In genomic region chr1:154206212-154206611, GRCh38 we compare ENCODE assay signal across 11 cellular contexts. TPM values are rescaled to one million over a fixed set of nuclear protein-coding genes. Genes with fewer than 3 reads are reported as not detected.
DNase-seq lines count a peak whose midpoint lies in the region; ATAC-seq and TF ChIP-seq lines count a peak whose summit lies in the region.
"Had no signal": no experiment of that assay in that cellular context is flagged by ENCODE, and none has a peak within 500 bp of the region (broad histone marks: within the 10 kb centered on the region; RNA-seq: fewer than 3 reads in every experiment).

Gene CFAP141 (minus strand): TSS chr1:154206333. CDS start chr1:154206307, 26 bp downstream.

- H3K36me3 Mint-ChIP-seq in activated naive CD8-positive, alpha-beta T cell: peaks cover 5% of the 10 kb centered on the region
- peaks cover 0 to 55% (median 12%) of the 10 kb centered on the region in 3 donors for H3K36me3 Mint-ChIP-seq in naive thymus-derived CD8-positive, alpha-beta T cell

- TF ChIP-seq RAD21 in SK-N-SH (IDR thresholded peaks at IDR 0.05; ENCODE audit: low read length): no peak

- no peak within 1 kb of the TSS for H3K4me2 ChIP-seq in SK-N-SH

- H3K9me2 ChIP-seq in SK-N-SH: no peaks in the 10 kb centered on the region

- H4K20me1 ChIP-seq in SK-N-SH (ENCODE audit: insufficient read depth): no peaks in the 10 kb centered on the region

- 70% methylated on average over 1 of the region's 1 CpG for WGBS in SK-N-SH (ENCODE audit: low lambda C conversion rate)

- H3K27ac Mint-ChIP-seq in activated naive CD8-positive, alpha-beta T cell: peak within 1 kb of the TSS; percentile 93
- peak within 1 kb of the TSS in 9 of 10 donors; percentile 31 to 90 (median 80) for H3K27ac Mint-ChIP-seq in naive thymus-derived CD8-positive, alpha-beta T cell

- H3K79me2 ChIP-seq in SK-N-SH (ENCODE audit: insufficient read depth): no peaks in the 10 kb centered on the region

- H3K4me1 ChIP-seq in SK-N-SH (ENCODE audit: control insufficient read depth in 1 of 2, insufficient read depth in 2 of 2, low read depth in 1 of 2, low read length in 1 of 2): no peaks in the 10 kb centered on the region
- H3K4me1 ChIP-seq: adrenal gland had no signal

- POLR2A ChIA-PET in SK-N-SH (lab: Yijun Ruan, JAX): no interaction called here
- POLR2A ChIA-PET in naive thymus-derived CD8-positive, alpha-beta T cell (lab: Charles Lee): no interaction called here

- TF ChIP-seq EP300 in SK-N-SH (IDR thresholded peaks at IDR 0.05; ENCODE audit: borderline replicate concordance in 1 of 2, low read depth in 1 of 2, low read length in 1 of 2): no peak

- peak within 1 kb of the TSS; percentile 40 for H3K4me3 Mint-ChIP-seq in activated naive CD8-positive, alpha-beta T cell
- no peak within 1 kb of the TSS for H3K4me3 Mint-ChIP-seq in naive thymus-derived CD8-positive, alpha-beta T cell

- H3K27ac ChIP-seq in SK-N-SH (ENCODE audit: low read depth in 2 of 2, low read length in 1 of 2): peak within 1 kb of the TSS in 1 of 2 experiments; percentile 23; a peak in 2 of 4 replicates
- H3K27ac ChIP-seq: adrenal gland had no signal

- CTCF ChIA-PET in SK-N-SH (lab: Yijun Ruan, JAX): no interaction called here

- H3K27me3 Mint-ChIP-seq in activated naive CD8-positive, alpha-beta T cell: no peaks in the 10 kb centered on the region
- no peaks in the 10 kb centered on the region for H3K27me3 Mint-ChIP-seq in naive thymus-derived CD8-positive, alpha-beta T cell

- peaks cover 22% of the 10 kb centered on the region for H3F3A ChIP-seq in SK-N-SH (replicated peaks; ENCODE audit: insufficient read depth)

- no peaks in the 10 kb centered on the region for H3K9me3 Mint-ChIP-seq in activated naive CD8-positive, alpha-beta T cell (ENCODE audit: low read depth)
- H3K9me3 Mint-ChIP-seq in naive thymus-derived CD8-positive, alpha-beta T cell: no peaks in the 10 kb centered on the region

- TF ChIP-seq CTCF in SK-N-SH (IDR thresholded peaks at IDR 0.05): no peak

- peaks cover 25% of the 10 kb centered on the region for H3K4me1 Mint-ChIP-seq in activated naive CD8-positive, alpha-beta T cell (ENCODE audit: low read depth)
- peaks cover 0 to 7% (median under 1%) of the 10 kb centered on the region in 4 donors for H3K4me1 Mint-ChIP-seq in naive thymus-derived CD8-positive, alpha-beta T cell

- H3K36me3 ChIP-seq in SK-N-SH (replicated peaks in 1 of 2; ENCODE audit: control insufficient read depth in 1 of 2, insufficient read depth in 2 of 2, low read length in 1 of 2): peaks cover 20 to 21% of the 10 kb centered on the region in 2 experiments

- no peaks in the 10 kb centered on the region for H3K9me3 ChIP-seq in SK-N-SH
- H3K9me3 ChIP-seq: adrenal gland had no signal

- H3K9ac ChIP-seq in SK-N-SH: no peak within 1 kb of the TSS

- DNase-seq in SK-N-SH (no peak), HT-29 (ENCODE audit: low spot score) (peak; percentile 43), T1000 (lab: John Stamatoyannopoulos, UW) (no peak), iPS-NIHi7 (ENCODE audit: extremely low spot score) (no peak)
- peak in 1 of 10 donors; percentile 26 for DNase-seq in naive thymus-derived CD8-positive, alpha-beta T cell
- DNase-seq: foreskin fibroblast had no signal

- H2AFZ ChIP-seq in SK-N-SH (ENCODE audit: low read depth): no peak within 1 kb of the TSS

- ATAC-seq in SK-N-SH treated with all-trans-retinoic acid at 6 μM for 48 hours: peak; percentile 60
- ATAC-seq in naive thymus-derived CD8-positive, alpha-beta T cell: peak; percentile 59 to 69
- ATAC-seq in HG03457 (IDR thresholded peaks at IDR 0.05; ENCODE audit: unreplicated experiment): no peak

- no peak within 1 kb of the TSS for H3K4me3 ChIP-seq in SK-N-SH (ENCODE audit: low read depth in 2 of 2, low read length in 1 of 2)
- H3K4me3 ChIP-seq: adrenal gland had no signal

- no peaks in the 10 kb centered on the region for H3K27me3 ChIP-seq in SK-N-SH (ENCODE audit: insufficient read depth)
- H3K27me3 ChIP-seq: adrenal gland had no signal

TF ChIP-seq in SK-N-SH treated with all-trans-retinoic acid at 6 μM for 48 hours, 23 proteins besides CTCF, POLR2A, EP300 and RAD21:
- no peak for TF ChIP-seq TSHZ2 (CRISPR knock-in tag; IDR thresholded peaks at IDR 0.05)
TF ChIP-seq in SK-N-SH treated with all-trans-retinoic acid at 6 μM for 48 hours: peak in this region for 0.

TF ChIP-seq in SK-N-SH, 30 proteins besides CTCF, POLR2A, EP300 and RAD21:
- TF ChIP-seq MEF2A (IDR thresholded peaks at IDR 0.05; ENCODE audit: borderline replicate concordance, low read depth): no peak
- TF ChIP-seq TAF1 (IDR thresholded peaks at IDR 0.05; ENCODE audit: borderline replicate concordance, low read depth, low read length): no peak
- no peak for TF ChIP-seq USF2 (IDR thresholded peaks at IDR 0.05; ENCODE audit: borderline replicate concordance, low read depth, low read length)
- TF ChIP-seq SIN3A (IDR thresholded peaks at IDR 0.05; ENCODE audit: borderline replicate concordance, low read depth, low read length): no peak
- TF ChIP-seq SMC3 (IDR thresholded peaks at IDR 0.05; ENCODE audit: low read depth, low read length): no peak
- no peak for TF ChIP-seq FOXM1 (IDR thresholded peaks at IDR 0.05; ENCODE audit: low read depth)
- TF ChIP-seq JUND (IDR thresholded peaks at IDR 0.05): no peak
- no peak for TF ChIP-seq TEAD4 (IDR thresholded peaks at IDR 0.05; ENCODE audit: borderline replicate concordance, insufficient read depth)
- TF ChIP-seq USF1 (IDR thresholded peaks at IDR 0.05; ENCODE audit: borderline replicate concordance, low read depth): no peak
- no peak for TF ChIP-seq ELF1 (IDR thresholded peaks at IDR 0.05)
- TF ChIP-seq, protein P1, sequence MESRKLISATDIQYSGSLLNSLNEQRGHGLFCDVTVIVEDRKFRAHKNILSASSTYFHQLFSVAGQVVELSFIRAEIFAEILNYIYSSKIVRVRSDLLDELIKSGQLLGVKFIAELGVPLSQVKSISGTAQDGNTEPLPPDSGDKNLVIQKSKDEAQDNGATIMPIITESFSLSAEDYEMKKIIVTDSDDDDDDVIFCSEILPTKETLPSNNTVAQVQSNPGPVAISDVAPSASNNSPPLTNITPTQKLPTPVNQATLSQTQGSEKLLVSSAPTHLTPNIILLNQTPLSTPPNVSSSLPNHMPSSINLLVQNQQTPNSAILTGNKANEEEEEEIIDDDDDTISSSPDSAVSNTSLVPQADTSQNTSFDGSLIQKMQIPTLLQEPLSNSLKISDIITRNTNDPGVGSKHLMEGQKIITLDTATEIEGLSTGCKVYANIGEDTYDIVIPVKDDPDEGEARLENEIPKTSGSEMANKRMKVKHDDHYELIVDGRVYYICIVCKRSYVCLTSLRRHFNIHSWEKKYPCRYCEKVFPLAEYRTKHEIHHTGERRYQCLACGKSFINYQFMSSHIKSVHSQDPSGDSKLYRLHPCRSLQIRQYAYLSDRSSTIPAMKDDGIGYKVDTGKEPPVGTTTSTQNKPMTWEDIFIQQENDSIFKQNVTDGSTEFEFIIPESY (IDR thresholded peaks at IDR 0.05; ENCODE audit: borderline replicate concordance, low read depth): no peak
- no peak for TF ChIP-seq CHD2 (IDR thresholded peaks at IDR 0.05; ENCODE audit: low read length, partially characterized antibody)
- no peak for TF ChIP-seq FOXJ3 (CRISPR knock-in tag; IDR thresholded peaks at IDR 0.05)
- TF ChIP-seq PBX3 (IDR thresholded peaks at IDR 0.05): no peak
- TF ChIP-seq GABPA (IDR thresholded peaks at IDR 0.05; ENCODE audit: low read depth): no peak
- TF ChIP-seq RXRA (IDR thresholded peaks at IDR 0.05; ENCODE audit: borderline replicate concordance, low read depth): no peak
- no peak for TF ChIP-seq POLR2AphosphoS5 (IDR thresholded peaks at IDR 0.05; ENCODE audit: low read depth, low read length)
- TF ChIP-seq TCF12 (IDR thresholded peaks at IDR 0.05): no peak
- no peak for TF ChIP-seq EZH2phosphoT487 (IDR thresholded peaks at IDR 0.05; ENCODE audit: borderline replicate concordance, low read depth)
- TF ChIP-seq MXI1 (IDR thresholded peaks at IDR 0.05; ENCODE audit: low read depth, low read length): no peak

RNA-seq across cellular contexts. Expression of gene CFAP141, which starts in this region (rescaled TPM):
- polyA plus RNA-seq in SK-N-SH (2012; rRNA removed): not detected in 2 replicates
- not detected in 2 replicates for polyA plus RNA-seq in SK-N-SH (2012; cell fraction: cytosol; rRNA removed)
- not detected in 2 replicates for polyA plus RNA-seq in SK-N-SH (2012; cell fraction: nucleus; rRNA removed)
- total RNA-seq in HT-29 (2014; rRNA removed; shearing (Covaris generic)): not detected in 2 replicates
- total RNA-seq in naive thymus-derived CD8-positive, alpha-beta T cell: not detected
- polyA plus RNA-seq in naive thymus-derived CD8-positive, alpha-beta T cell: not detected
- total RNA-seq: adrenal gland had no signal
- polyA plus RNA-seq: BJ had no signal

Comparison
In these comparisons a context has a peak if more than half of its experiments do, and no peak if none do; other contexts are left out.
1. Peak in DNase-seq in HT-29; RNA of the gene not detected or under 1 TPM.
2. Peak in ATAC-seq in naive thymus-derived CD8-positive, alpha-beta T cell; RNA of the gene not detected or under 1 TPM.